ENCODE assay signal across 8 cellular contexts in the genomic region with DNA sequence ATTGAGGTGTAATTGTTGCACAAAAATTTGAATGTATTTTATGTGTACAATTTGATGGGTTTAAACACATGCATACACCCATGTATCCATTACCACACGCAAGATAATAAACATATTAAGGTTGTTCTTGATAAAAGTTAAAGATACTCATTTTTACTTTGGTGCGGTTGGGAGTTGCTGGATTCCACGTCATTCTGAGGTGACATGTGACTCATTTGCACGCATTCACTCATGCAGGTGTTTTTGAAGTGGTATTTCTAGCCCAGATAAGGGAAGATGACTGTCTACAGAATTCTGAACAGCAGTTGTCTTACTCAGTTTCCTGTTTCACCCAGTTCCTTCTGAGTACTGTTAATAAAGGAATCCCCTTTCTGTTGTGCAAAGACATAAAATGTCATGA.
DNase-seq lines count a peak whose midpoint lies in the region; ATAC-seq lines count a peak whose summit lies in the region.

No MANE protein-coding gene starts in this region.

- peak overlapping the region; percentile 28 for H3K4me3 Mint-ChIP-seq in activated CD8-positive, alpha-beta memory T cell treated with anti-CD3 and anti-CD28 coated beads, Interleukin-2, amount 10 ng/mL, durations not matched to agents 7 days and 5 days
- H3K4me3 Mint-ChIP-seq in stimulated activated naive CD8-positive, alpha-beta T cell treated with anti-CD3 and anti-CD28 coated beads, Interleukin-15, amount 100 ng/mL, for 72 hours: peak overlapping the region; percentile 65 to 66

- H3K27ac Mint-ChIP-seq in activated CD8-positive, alpha-beta memory T cell treated with anti-CD3 and anti-CD28 coated beads, Interleukin-2, amount 10 ng/mL, durations not matched to agents 7 days and 5 days: peak overlapping the region; percentile 88
- H3K27ac Mint-ChIP-seq in stimulated activated naive CD8-positive, alpha-beta T cell treated with anti-CD3 and anti-CD28 coated beads, Interleukin-15, amount 100 ng/mL, for 72 hours: peak overlapping the region; percentile 87 to 98

- peaks cover 24% of the 10 kb centered on the region for H3K36me3 Mint-ChIP-seq in activated CD8-positive, alpha-beta memory T cell treated with anti-CD3 and anti-CD28 coated beads, Interleukin-2, amount 10 ng/mL, durations not matched to agents 7 days and 5 days

- CTCF ChIA-PET in activated CD8-positive, alpha-beta memory T cell treated with anti-CD3 and anti-CD28 coated beads, Interleukin-2, amount 10 ng/mL, durations not matched to agents 7 days and 5 days (lab: Charles Lee): no interaction called here

- H3K9me3 Mint-ChIP-seq in activated CD8-positive, alpha-beta memory T cell treated with anti-CD3 and anti-CD28 coated beads, Interleukin-2, amount 10 ng/mL, durations not matched to agents 7 days and 5 days (ENCODE audit: low read depth): peaks cover 3% of the 10 kb centered on the region
- H3K9me3 Mint-ChIP-seq in stimulated activated naive CD8-positive, alpha-beta T cell treated with anti-CD3 and anti-CD28 coated beads, Interleukin-15, amount 100 ng/mL, for 72 hours: peaks cover 0 to 14% of the 10 kb centered on the region in 2 donors

- peaks cover 35% of the 10 kb centered on the region for H3K4me1 Mint-ChIP-seq in activated CD8-positive, alpha-beta memory T cell treated with anti-CD3 and anti-CD28 coated beads, Interleukin-2, amount 10 ng/mL, durations not matched to agents 7 days and 5 days
- H3K4me1 Mint-ChIP-seq in stimulated activated naive CD8-positive, alpha-beta T cell treated with anti-CD3 and anti-CD28 coated beads, Interleukin-15, amount 100 ng/mL, for 72 hours: peaks cover 53% of the 10 kb centered on the region

- peak; percentile 96 for ATAC-seq in activated CD8-positive, alpha-beta memory T cell treated with anti-CD3 and anti-CD28 coated beads, Interleukin-2, amount 10 ng/mL, durations not matched to agents 7 days and 5 days
- ATAC-seq in stimulated activated naive CD8-positive, alpha-beta T cell treated with anti-CD3 and anti-CD28 coated beads, Interleukin-15, amount 100 ng/mL, for 72 hours: peak; percentile 94

- peak; percentile 78 for DNase-seq in activated CD8-positive, alpha-beta memory T cell treated with anti-CD3 and anti-CD28 coated beads, Interleukin-2, amount 10 ng/mL, durations not matched to agents 7 days and 5 days
- DNase-seq in activated CD8-positive, alpha-beta memory T cell treated with anti-CD3 and anti-CD28 coated beads, Interleukin-2, amount 50 U/mL, for 48 hours: no peak
- peak; percentile 23 for DNase-seq in NCI-H226
- peak; percentile 9 for DNase-seq in amniotic epithelial cell (ENCODE audit: low read depth)
- DNase-seq in stimulated activated naive CD8-positive, alpha-beta T cell treated with anti-CD3 and anti-CD28 coated beads, Interleukin-15, amount 100 ng/mL, for 72 hours: peak; percentile 43 to 71
- DNase-seq in NCI-H2171 (lab: John Stamatoyannopoulos, UW): no peak
- no peak for DNase-seq in NCI-H2227 (lab: John Stamatoyannopoulos, UW; ENCODE audit: unreplicated experiment)
- DNase-seq in NCI-H69 (lab: John Stamatoyannopoulos, UW): no peak

- no peaks in the 10 kb centered on the region for H3K27me3 Mint-ChIP-seq in activated CD8-positive, alpha-beta memory T cell treated with anti-CD3 and anti-CD28 coated beads, Interleukin-2, amount 10 ng/mL, durations not matched to agents 7 days and 5 days
- no peaks in the 10 kb centered on the region for H3K27me3 Mint-ChIP-seq in stimulated activated naive CD8-positive, alpha-beta T cell treated with anti-CD3 and anti-CD28 coated beads, Interleukin-15, amount 100 ng/mL, for 72 hours

Comparison
In these comparisons a context has a peak if more than half of its experiments do, and no peak if none do; other contexts are left out.
1. DNase-seq: peak in activated CD8-positive, alpha-beta memory T cell treated with anti-CD3 and anti-CD28 coated beads, Interleukin-2, amount 10 ng/mL, durations not matched to agents 7 days and 5 days (single experiment), NCI-H226 (single experiment), amniotic epithelial cell (single experiment) and stimulated activated naive CD8-positive, alpha-beta T cell treated with anti-CD3 and anti-CD28 coated beads, Interleukin-15, amount 100 ng/mL, for 72 hours (2 of 2); none in activated CD8-positive, alpha-beta memory T cell treated with anti-CD3 and anti-CD28 coated beads, Interleukin-2, amount 50 U/mL, for 48 hours (single experiment), NCI-H2171 (single experiment), NCI-H2227 (single experiment) and NCI-H69 (single experiment).